In genomic region chr2:21262426-21262940, GRCh38 we compare ENCODE assay signal across 22 cellular contexts.
"Had no signal": no experiment of that assay in that cellular context is flagged by ENCODE, and none has a peak within 500 bp of the region (broad histone marks: within the 10 kb centered on the region; RNA-seq: fewer than 3 reads in every experiment).

No MANE protein-coding gene starts in this region.

- ATAC-seq: esophagus mucosa; gastrocnemius medialis; left colon; mucosa of descending colon; natural killer cell; sciatic nerve; stimulated activated memory B cell treated with anti-CD40 and anti-IgM and Interleukin-4, amounts not matched to agents 10 μg/mL and 1 μg/mL and 100 μg/mL, for 72 hours had no signal

- H3K36me3 Mint-ChIP-seq: immature natural killer cell; natural killer cell; stimulated activated memory B cell treated with anti-CD40 and anti-IgM and Interleukin-4, amounts not matched to agents 10 μg/mL and 1 μg/mL and 100 μg/mL, for 72 hours had no signal

- H3K4me3 Mint-ChIP-seq: immature natural killer cell; natural killer cell; stimulated activated memory B cell treated with anti-CD40 and anti-IgM and Interleukin-4, amounts not matched to agents 10 μg/mL and 1 μg/mL and 100 μg/mL, for 72 hours; stimulated activated naive CD8-positive, alpha-beta T cell treated with anti-CD3 and anti-CD28 coated beads, Interleukin-15, Interleukin-2, amounts not matched to agents 100 ng/mL and 50 ng/mL, for 24 hours had no signal

- H3K27me3 ChIP-seq: cardiac muscle cell, gastrocnemius medialis, spleen had no signal

- H3K4me3 ChIP-seq: cardiac muscle cell, coronary artery, gastrocnemius medialis, mucosa of descending colon, prostate gland, spleen had no signal

- H3K4me1 Mint-ChIP-seq: immature natural killer cell; natural killer cell; stimulated activated memory B cell treated with anti-CD40 and anti-IgM and Interleukin-4, amounts not matched to agents 10 μg/mL and 1 μg/mL and 100 μg/mL, for 72 hours had no signal

- H3K27ac ChIP-seq: coronary artery, gastrocnemius medialis, parathyroid adenoma, prostate gland had no signal

- DNase-seq: effector CD8-positive, alpha-beta T cell; gastrocnemius medialis; immature natural killer cell; kidney; left colon; mammary epithelial cell; mucosa of descending colon; natural killer cell; occipital lobe; spleen; stimulated activated CD4-positive, alpha-beta T cell treated with anti-CD3 and anti-CD28 coated beads, Interleukin-15, amount 100 ng/mL, for 24 hours; stimulated activated CD4-positive, alpha-beta T cell treated with anti-CD3 and anti-CD28 coated beads, Interleukin-1b, Interleukin-23, amount 100 ng/mL, for 48 hours; stimulated activated CD4-positive, alpha-beta T cell treated with anti-CD3 and anti-CD28 coated beads, Interleukin-4, amount 100 ng/mL, for 24 hours; trophoblast cell had no signal

- H3K27ac Mint-ChIP-seq: immature natural killer cell; natural killer cell; stimulated activated memory B cell treated with anti-CD40 and anti-IgM and Interleukin-4, amounts not matched to agents 10 μg/mL and 1 μg/mL and 100 μg/mL, for 72 hours; stimulated activated naive CD8-positive, alpha-beta T cell treated with anti-CD3 and anti-CD28 coated beads, Interleukin-15, Interleukin-2, amounts not matched to agents 100 ng/mL and 50 ng/mL, for 24 hours had no signal

- H3K9me3 Mint-ChIP-seq: immature natural killer cell; stimulated activated memory B cell treated with anti-CD40 and anti-IgM and Interleukin-4, amounts not matched to agents 10 μg/mL and 1 μg/mL and 100 μg/mL, for 72 hours; stimulated activated naive CD8-positive, alpha-beta T cell treated with anti-CD3 and anti-CD28 coated beads, Interleukin-15, Interleukin-2, amounts not matched to agents 100 ng/mL and 50 ng/mL, for 24 hours had no signal

- H3K27me3 Mint-ChIP-seq: stimulated activated memory B cell treated with anti-CD40 and anti-IgM and Interleukin-4, amounts not matched to agents 10 μg/mL and 1 μg/mL and 100 μg/mL, for 72 hours had no signal
